Comparison of ENCODE assay signal across 10 cellular contexts in the genomic region with DNA sequence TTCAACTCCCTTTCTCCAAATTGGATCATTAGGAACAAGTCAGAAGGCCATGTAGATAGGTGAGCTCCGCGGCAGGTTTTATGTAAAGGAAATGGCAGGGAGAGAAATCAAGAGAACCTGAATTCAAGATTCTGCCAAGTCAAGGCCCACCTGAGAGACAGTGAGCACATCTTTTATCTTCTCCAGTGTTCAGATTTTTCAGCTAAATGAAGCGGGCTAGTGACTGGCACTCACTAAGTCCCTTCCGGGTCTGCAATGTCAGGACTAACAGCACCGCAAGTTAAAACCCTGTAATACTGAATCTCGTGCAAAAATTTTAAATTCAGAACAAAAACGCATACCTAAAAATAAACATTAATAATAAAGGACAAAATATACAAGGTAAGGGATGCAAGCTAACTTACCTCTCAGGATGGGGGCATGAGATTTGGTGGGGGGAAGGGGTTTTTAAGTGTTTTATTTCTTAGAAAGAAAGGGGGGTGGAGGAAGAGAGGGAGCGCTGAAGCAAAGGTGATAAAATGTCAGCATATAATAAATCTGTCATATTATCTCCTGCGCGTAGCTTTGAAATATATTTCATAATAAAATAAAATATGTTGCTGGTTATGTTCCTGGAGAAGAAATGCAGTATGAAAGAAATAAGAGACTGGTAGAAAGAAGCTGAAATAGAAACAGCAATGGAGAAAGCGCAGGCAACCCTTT. TPM values are rescaled to one million over a fixed set of nuclear protein-coding genes. Genes with fewer than 3 reads are reported as not detected.
A peak's percentile ranks its signal among the peaks of the same experiment; 100 is the strongest.
DNase-seq lines count a peak whose midpoint lies in the region; ATAC-seq, FAIRE-seq and TF ChIP-seq lines count a peak whose summit lies in the region.
"Had no signal": no experiment of that assay in that cellular context is flagged by ENCODE, and none has a peak within 500 bp of the region (broad histone marks: within the 10 kb centered on the region; RNA-seq: fewer than 3 reads in every experiment).

No MANE protein-coding gene starts in this region.

- no peak overlapping the region for H3K27ac Mint-ChIP-seq in activated T-helper 17 cell treated with anti-CD3 and anti-CD28 coated beads, Interleukin-2, amount 50 U/mL, for 72 hours

- TF ChIP-seq POLR2A in gastroesophageal sphincter (IDR thresholded peaks at IDR 0.05), result no peak

- DNase-seq in G401 (ENCODE audit: low spot score) (peak; percentile 58), retinal pigment epithelial cell (ENCODE audit: low read depth) (no peak), COLO829 (ENCODE audit: low spot score) (no peak), GM03348 (ENCODE audit: low spot score) (no peak), kidney (no peak)
- DNase-seq: DND-41 had no signal

- H3K27me3 Mint-ChIP-seq in activated T-helper 17 cell treated with anti-CD3 and anti-CD28 coated beads, Interleukin-2, amount 50 U/mL, for 72 hours, result peaks cover 32% of the 10 kb centered on the region

- ATAC-seq in activated T-helper 17 cell treated with anti-CD3 and anti-CD28 coated beads, Interleukin-2, amount 50 U/mL, for 72 hours (replicated peaks), result no peak
- ATAC-seq in gastroesophageal sphincter, result no peak
- no peak for ATAC-seq in GM18873 (IDR thresholded peaks at IDR 0.05; ENCODE audit: low FRiP score, unreplicated experiment)

- no peak overlapping the region for H3K9ac ChIP-seq in kidney (ENCODE audit: low read length in 2 of 2)

- TF ChIP-seq CTCF in gastroesophageal sphincter (IDR thresholded peaks at IDR 0.05) (no peak), retinal pigment epithelial cell (conservative IDR thresholded peaks at IDR 0.05; ENCODE audit: low read depth, low read length) (no peak), kidney (IDR thresholded peaks at IDR 0.05; ENCODE audit: borderline replicate concordance, extremely low read depth, insufficient read depth) (no peak)

- 41 to 49% methylated on average over 11 of the region's 11 CpGs for WGBS in gastroesophageal sphincter (ENCODE audit: low coverage in 1 of 2), 2 donors

- intact Hi-C loops in kidney (cut with DNase I), result no loop called here

- H3K9me3 ChIP-seq in gastroesophageal sphincter (peaks cover 0 to 2% (median 0%) of the 10 kb centered on the region in 3 donors), kidney (ENCODE audit: control insufficient read depth in 1 of 2, low read length in 2 of 2) (no peaks in the 10 kb centered on the region)
- H3K9me3 ChIP-seq: SJSA1 had no signal

- no peaks in the 10 kb centered on the region for H3K27me3 ChIP-seq in gastroesophageal sphincter
- H3K27me3 ChIP-seq: SJSA1 had no signal

- H3K27ac ChIP-seq in gastroesophageal sphincter (peak overlapping the region in 3 of 4 donors; percentile 38 to 77 (median 61)), kidney (ENCODE audit: low read depth in 2 of 2, low read length in 2 of 2) (no peak overlapping the region)
- H3K27ac ChIP-seq: SJSA1 had no signal

- H3K4me3 ChIP-seq in gastroesophageal sphincter, result peak overlapping the region; percentile 25 to 55
- H3K4me3 ChIP-seq in retinal pigment epithelial cell (ENCODE audit: low read length), result peak overlapping the region; percentile 85
- H3K4me3 ChIP-seq in kidney (ENCODE audit: low read length in 2 of 2), result peak overlapping the region in 1 of 2 donors; percentile 58
- H3K4me3 ChIP-seq: SJSA1 had no signal

- H3K4me1 ChIP-seq in gastroesophageal sphincter, result peaks cover 0 to 56% (median 3%) of the 10 kb centered on the region in 3 donors
- H3K4me1 ChIP-seq in kidney (ENCODE audit: control insufficient read depth in 1 of 2, insufficient read depth in 1 of 2, low read depth in 1 of 2, low read length in 2 of 2), result peaks cover 0 to 3% of the 10 kb centered on the region in 2 donors
- H3K4me1 ChIP-seq: SJSA1 had no signal

- H3K9me3 Mint-ChIP-seq in activated T-helper 17 cell treated with anti-CD3 and anti-CD28 coated beads, Interleukin-2, amount 50 U/mL, for 72 hours, result peaks cover 3% of the 10 kb centered on the region

- no peak for FAIRE-seq in kidney (lab: Jason Lieb, UNC)

- in situ Hi-C loops in G401 (cut with HindIII; ENCODE audit: low sequenced_read_pairs), result no loop called here

- no peak for TF ChIP-seq EP300 in gastroesophageal sphincter (IDR thresholded peaks at IDR 0.05)

- H3K4me3 Mint-ChIP-seq in activated T-helper 17 cell treated with anti-CD3 and anti-CD28 coated beads, Interleukin-2, amount 50 U/mL, for 72 hours, result peak overlapping the region; percentile 26

- H3K36me3 ChIP-seq in gastroesophageal sphincter (no peaks in the 10 kb centered on the region), kidney (ENCODE audit: control insufficient read depth in 1 of 2, insufficient read depth in 2 of 2, low read length in 2 of 2) (peaks cover 0 to 4% of the 10 kb centered on the region in 2 donors)
- H3K36me3 ChIP-seq: SJSA1 had no signal

- H3K36me3 Mint-ChIP-seq in activated T-helper 17 cell treated with anti-CD3 and anti-CD28 coated beads, Interleukin-2, amount 50 U/mL, for 72 hours (ENCODE audit: low read depth), result peaks cover 17% of the 10 kb centered on the region

- H3K4me1 Mint-ChIP-seq in activated T-helper 17 cell treated with anti-CD3 and anti-CD28 coated beads, Interleukin-2, amount 50 U/mL, for 72 hours, result peaks cover 8% of the 10 kb centered on the region

RNA-seq across cellular contexts. Expression of a gene that starts 17.5 kb away (rescaled TPM):
- 32.3 and 33.7 TPM in 2 replicates for total RNA-seq in G401 (2014; rRNA removed; shearing (Covaris generic))
- total RNA-seq in activated T-helper 17 cell treated with anti-CD3 and anti-CD28 coated beads, Interleukin-2, amount 50 U/mL, for 72 hours, result 10 to 100 TPM; 19.2 to 48.0 TPM
- total RNA-seq in gastroesophageal sphincter, result 10 to 100 TPM; 34.7 to 66.7 (median 57.7) TPM
- total RNA-seq in kidney, result 37.2 TPM
- 12.2 TPM for polyA plus RNA-seq in kidney (ENCODE audit: insufficient read depth, low read depth, low replicate concordance)

RNA-seq across cellular contexts. Expression of a gene that starts 50.6 kb away (rescaled TPM):
- not detected in 2 replicates for total RNA-seq in G401 (2014; rRNA removed; shearing (Covaris generic))
- not detected for total RNA-seq in activated T-helper 17 cell treated with anti-CD3 and anti-CD28 coated beads, Interleukin-2, amount 50 U/mL, for 72 hours
- total RNA-seq in gastroesophageal sphincter, result not detected
- total RNA-seq in kidney, result not detected
- not detected for polyA plus RNA-seq in kidney (ENCODE audit: insufficient read depth, low read depth, low replicate concordance)

Comparison
In these comparisons a context has a peak if more than half of its experiments do, and no peak if none do; other contexts are left out.
1. H3K27ac ChIP-seq: peak in gastroesophageal sphincter (3 of 4); none in kidney (0 of 2).